In genomic region chr2:5360081-5360480, GRCh38 we compare ENCODE assay signal across 17 cellular contexts.
DNase-seq lines count a peak whose midpoint lies in the region; FAIRE-seq and TF ChIP-seq lines count a peak whose summit lies in the region.
"Had no signal": no experiment of that assay in that cellular context is flagged by ENCODE, and none has a peak within 500 bp of the region (broad histone marks: within the 10 kb centered on the region; RNA-seq: fewer than 3 reads in every experiment).

No MANE protein-coding gene starts in this region.

- no peaks in the 10 kb centered on the region for H3K27me3 ChIP-seq in Karpas-422 (ENCODE audit: low read length)
- H3K27me3 ChIP-seq in WERI-Rb-1 (ENCODE audit: insufficient read depth, low read depth, severe bottlenecking) = no peaks in the 10 kb centered on the region

- peak; percentile 70 for FAIRE-seq in D721Med (lab: Jason Lieb, UNC)
- FAIRE-seq: GM19239 had no signal

- no peak overlapping the region for H2AFZ ChIP-seq in Karpas-422 (ENCODE audit: low read length)

- H3K36me3 ChIP-seq in Karpas-422 (ENCODE audit: insufficient read depth, low read length) (no peaks in the 10 kb centered on the region), WERI-Rb-1 (no peaks in the 10 kb centered on the region)

- H3K9me3 ChIP-seq in Karpas-422 (ENCODE audit: low read length) (no peaks in the 10 kb centered on the region), WERI-Rb-1 (ENCODE audit: severe bottlenecking) (no peaks in the 10 kb centered on the region)

- no peak overlapping the region for H3K27ac ChIP-seq in Karpas-422 (ENCODE audit: low read length)
- H3K27ac ChIP-seq in WERI-Rb-1 = no peak overlapping the region
- H3K27ac ChIP-seq: HL-60 had no signal

- intact Hi-C loops in head of caudate nucleus (cut with DNase I) = no loop called here

- H3K9me2 ChIP-seq in Karpas-422 (replicated peaks; ENCODE audit: insufficient read depth, low read length) = no peaks in the 10 kb centered on the region

- H3K4me2 ChIP-seq in Karpas-422 (ENCODE audit: low read depth, low read length, poor library complexity, severe bottlenecking) = no peak overlapping the region

- no peak overlapping the region for H3K9ac ChIP-seq in Karpas-422 (ENCODE audit: low read length)

- H4K20me1 ChIP-seq in Karpas-422 (ENCODE audit: insufficient read depth, low read depth, low read length) = no peaks in the 10 kb centered on the region

- H3K4me1 ChIP-seq in Karpas-422 (ENCODE audit: low read length) = no peaks in the 10 kb centered on the region

- H3K4me3 ChIP-seq in Karpas-422 (ENCODE audit: low read length) (no peak overlapping the region), WERI-Rb-1 (ENCODE audit: low read depth, low read length) (no peak overlapping the region)

- no peaks in the 10 kb centered on the region for H3K79me2 ChIP-seq in Karpas-422 (ENCODE audit: low read length)

- no peak for TF ChIP-seq CTCF in D721Med (IDR thresholded peaks at IDR 0.05; ENCODE audit: insufficient read depth, missing control alignments)
- TF ChIP-seq CTCF in WERI-Rb-1 (IDR thresholded peaks at IDR 0.05; ENCODE audit: low read depth, low read length) = no peak

- no peak for DNase-seq in D721Med (ENCODE audit: insufficient read length, low spot score)
- peak; percentile 14 for DNase-seq in Karpas-422
- peak; percentile 4 for DNase-seq in NCI-H69 (lab: John Stamatoyannopoulos, UW)
- DNase-seq in retina = peak; percentile 54
- DNase-seq in head of caudate nucleus = no peak
- DNase-seq in NCI-H345 treated with DMSO at 0.1 percent for 48 hours (lab: John Stamatoyannopoulos, UW; ENCODE audit: unreplicated experiment) = no peak
- no peak for DNase-seq in WERI-Rb-1
- DNase-seq: ACHN; C1 segment of cervical spinal cord; CD4-positive, alpha-beta T cell; DMS53; GF-D8; GOT3; HCEC 1CT; HFFc6 had no signal

Comparison
In these comparisons a context has a peak if more than half of its experiments do, and no peak if none do; other contexts are left out.
1. DNase-seq: peak in Karpas-422 (single experiment), NCI-H69 (single experiment) and retina (single experiment); none in D721Med (single experiment), head of caudate nucleus (0 of 42), NCI-H345 treated with DMSO at 0.1 percent for 48 hours (single experiment) and WERI-Rb-1 (single experiment).